Comparison of ENCODE assay signal across 1 cellular context in genomic region chr1:104082221-104082620, GRCh38.
TF ChIP-seq lines count a peak whose summit lies in the region.

No MANE protein-coding gene starts in this region.

TF ChIP-seq in GM12878, 131 proteins besides CTCF, POLR2A, EP300 and RAD21 (continued from another document):
- no peak for TF ChIP-seq PAX8 (IDR thresholded peaks at IDR 0.05)
